Comparison of ENCODE assay signal across 16 cellular contexts in the genomic region with DNA sequence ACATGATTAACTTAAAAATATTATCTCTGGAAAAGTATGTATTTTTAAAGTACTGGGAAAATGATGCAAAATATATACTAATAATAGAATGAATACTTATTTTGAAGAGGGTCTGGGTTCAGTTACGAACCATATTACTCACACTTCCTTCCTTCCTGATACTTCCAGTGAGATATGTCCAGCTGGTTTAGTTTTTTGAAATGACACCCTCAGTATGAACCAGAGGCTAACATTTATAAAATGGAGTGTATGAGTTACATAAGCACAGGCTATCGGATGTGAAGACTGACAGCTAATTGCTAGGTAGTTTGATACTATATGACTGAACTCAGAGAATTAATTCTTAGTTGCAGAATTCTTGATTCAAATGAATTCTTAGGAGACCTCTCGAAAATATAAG.
DNase-seq lines count a peak whose midpoint lies in the region; ATAC-seq and TF ChIP-seq lines count a peak whose summit lies in the region.
"Had no signal": no experiment of that assay in that cellular context is flagged by ENCODE, and none has a peak within 500 bp of the region (broad histone marks: within the 10 kb centered on the region; RNA-seq: fewer than 3 reads in every experiment).

No MANE protein-coding gene starts in this region.

- H3F3A ChIP-seq in PC-3 (ENCODE audit: low read length, unreplicated experiment): no peaks in the 10 kb centered on the region

- no peak overlapping the region for H3K9ac ChIP-seq in PC-3 (ENCODE audit: low read length)

- ATAC-seq in GM18867 (IDR thresholded peaks at IDR 0.05; ENCODE audit: unreplicated experiment): peak; percentile 59
- peak; percentile 69 for ATAC-seq in HG02852 (IDR thresholded peaks at IDR 0.05; ENCODE audit: unreplicated experiment)
- ATAC-seq in PC-3: no peak
- ATAC-seq: natural killer cell, Panc1 had no signal

- no peak for TF ChIP-seq CTCF in PC-3 (conservative IDR thresholded peaks at IDR 0.05; ENCODE audit: low read depth, low read length)
- no peak for TF ChIP-seq CTCF in thyroid gland (IDR thresholded peaks at IDR 0.05)

- 76 to 80% methylated on average over 3 of the region's 3 CpGs for WGBS in thyroid gland, 2 donors

- H3K79me2 ChIP-seq in PC-3 (ENCODE audit: low read length): no peaks in the 10 kb centered on the region

- DNase-seq in PC-3 (peak; percentile 25), iris pigment epithelial cell (ENCODE audit: low read depth) (peak; percentile 21), amniotic stem cell (lab: John Stamatoyannopoulos, UW) (no peak), nucleus accumbens (lab: John Stamatoyannopoulos, UW) (no peak), thyroid gland (no peak)
- DNase-seq: activated CD4-positive, alpha-beta T cell treated with anti-CD3 and anti-CD28 coated beads, Interleukin-2, amount 50 U/mL, for 1 hour; activated naive CD4-positive, alpha-beta T cell treated with anti-CD3 and anti-CD28 coated beads, Interleukin-2, amount 10 ng/mL, durations not matched to agents 7 days and 5 days; dorsolateral prefrontal cortex; natural killer cell; NCI-H526 treated with DMSO at 0.1 percent for 48 hours had no signal

- H4K20me1 ChIP-seq in PC-3 (ENCODE audit: low read length): no peaks in the 10 kb centered on the region

- no peak overlapping the region for H3K4me3 ChIP-seq in PC-3 (ENCODE audit: low read length)
- H3K4me3 ChIP-seq in thyroid gland (replicated peaks in 1 of 3): no peak overlapping the region
- H3K4me3 ChIP-seq: dorsolateral prefrontal cortex, esophagus muscularis mucosa, prostate gland, smooth muscle cell had no signal

- BruUV-seq in PC-3 (replicated peaks; lab: Mats Ljungman, UMichigan): no TSS peak

- POLR2A ChIA-PET in PC-3 (lab: Charles Lee; ENCODE audit: unreplicated experiment): no interaction called here

- no peak overlapping the region for H2AFZ ChIP-seq in PC-3 (ENCODE audit: low read length)

- H3K27ac ChIP-seq in PC-3 (ENCODE audit: low read length): no peak overlapping the region
- no peak overlapping the region for H3K27ac ChIP-seq in thyroid gland
- H3K27ac ChIP-seq: dorsolateral prefrontal cortex, esophagus muscularis mucosa, prostate gland had no signal

- TF ChIP-seq POLR2A in thyroid gland (IDR thresholded peaks at IDR 0.05): no peak

- CTCF ChIA-PET in PC-3 (lab: Charles Lee): no interaction called here

- H3K27me3 ChIP-seq in PC-3 (ENCODE audit: low read length) (no peaks in the 10 kb centered on the region), thyroid gland (no peaks in the 10 kb centered on the region)
- H3K27me3 ChIP-seq: dorsolateral prefrontal cortex, esophagus muscularis mucosa had no signal

- no peaks in the 10 kb centered on the region for H3K36me3 ChIP-seq in PC-3 (ENCODE audit: low read depth, low read length)
- H3K36me3 ChIP-seq in thyroid gland: no peaks in the 10 kb centered on the region
- H3K36me3 ChIP-seq: esophagus muscularis mucosa, prostate gland had no signal

- H3K4me1 ChIP-seq in PC-3 (ENCODE audit: insufficient read depth, low read length): peaks cover 9% of the 10 kb centered on the region
- H3K4me1 ChIP-seq in thyroid gland: no peaks in the 10 kb centered on the region
- H3K4me1 ChIP-seq: prostate gland had no signal

- H3K9me3 ChIP-seq in PC-3 (ENCODE audit: low read length) (no peaks in the 10 kb centered on the region), thyroid gland (no peaks in the 10 kb centered on the region)
- H3K9me3 ChIP-seq: esophagus muscularis mucosa, prostate gland had no signal

- H3K4me2 ChIP-seq in PC-3 (ENCODE audit: low read length): no peak overlapping the region
- H3K4me2 ChIP-seq: smooth muscle cell had no signal

- intact Hi-C loops in PC-3 (cut with micrococcal nuclease): no loop called here
- intact Hi-C loops in thyroid gland (cut with DNase I): no loop called here

- no peaks in the 10 kb centered on the region for H3K9me2 ChIP-seq in PC-3 (replicated peaks; ENCODE audit: low read length)

Comparison
In these comparisons a context has a peak if more than half of its experiments do, and no peak if none do; other contexts are left out.
1. DNase-seq: peak in PC-3 (single experiment) and iris pigment epithelial cell (single experiment); none in amniotic stem cell (single experiment), nucleus accumbens (0 of 56) and thyroid gland (0 of 2).